ENCODE assay signal across 30 cellular contexts in the genomic region with DNA sequence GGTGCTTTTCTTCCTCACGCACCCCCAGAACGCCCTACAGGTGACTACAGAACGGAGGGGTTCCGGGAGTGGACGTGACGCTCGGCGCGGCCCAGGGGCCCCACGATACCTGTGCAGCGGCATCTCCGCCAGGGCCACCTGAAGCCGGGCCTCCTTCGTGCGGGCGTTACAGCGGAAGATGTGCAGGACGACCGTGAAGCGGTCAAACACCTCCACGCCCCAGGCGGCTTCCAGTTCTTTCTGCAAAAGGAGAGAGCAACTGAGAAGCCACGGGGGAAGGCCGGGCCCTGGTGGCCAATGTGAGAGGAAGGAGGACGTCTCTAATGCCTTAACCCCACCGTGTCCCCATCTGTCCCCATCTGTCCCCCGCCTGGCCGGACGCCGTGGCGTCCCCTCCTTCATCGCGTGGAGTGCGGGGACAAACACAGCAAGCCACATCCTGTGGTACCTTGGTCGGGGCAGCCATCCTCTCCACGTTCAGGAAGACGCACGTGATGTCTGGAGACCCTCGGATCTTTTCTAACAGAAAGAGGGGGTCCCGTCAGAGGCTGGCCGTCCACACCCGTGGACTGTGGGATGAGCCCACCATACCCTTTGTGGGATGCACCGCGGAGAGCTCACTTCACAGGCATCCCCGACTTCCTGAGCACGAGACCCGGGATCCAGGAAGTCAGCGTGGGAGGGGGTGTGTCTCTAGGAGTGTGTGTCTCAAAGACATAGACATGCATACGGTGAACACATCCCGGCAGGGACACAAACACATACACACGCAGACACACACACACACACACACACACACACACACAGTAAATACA. TPM values are rescaled to one million over a fixed set of nuclear protein-coding genes. Genes with fewer than 3 reads are reported as not detected.
DNase-seq lines count a peak whose midpoint lies in the region; ATAC-seq and TF ChIP-seq lines count a peak whose summit lies in the region.
"Had no signal": no experiment of that assay in that cellular context is flagged by ENCODE, and none has a peak within 500 bp of the region (broad histone marks: within the 10 kb centered on the region; RNA-seq: fewer than 3 reads in every experiment).

No MANE protein-coding gene starts in this region.

- H3K4me3 ChIP-seq in left ventricle myocardium inferior (no peak overlapping the region), lower lobe of right lung (no peak overlapping the region), tibial artery (no peak overlapping the region)
- H3K4me3 ChIP-seq: A549, breast epithelium, vagina had no signal

- intact Hi-C loops in Right ventricle myocardium inferior (cut with DNase I) = loop anchor here (5.0 kb wide), 2 partner anchors 72 to 97 kb away; partner anchors contain the start of gene PPP2R3B
- intact Hi-C loops in left ventricle myocardium inferior (cut with micrococcal nuclease) = no loop called here
- intact Hi-C loops in lower lobe of right lung (cut with DNase I) = no loop called here
- intact Hi-C loops in tibial artery (cut with DNase I; ENCODE audit: low total_unique reads) = loop anchor here (5.0 to 10.0 kb wide), 3 partner anchors 72 to 1137 kb away; partner anchors contain the start of genes ASMTL, PPP2R3B and SLC25A6
- intact Hi-C loops in activated CD8-positive, alpha-beta T cell treated with anti-CD3 and anti-CD28 coated beads for 36 hours (cut with micrococcal nuclease) = no loop called here

- H3K27me3 ChIP-seq in left ventricle myocardium inferior (ENCODE audit: low read depth) (no peaks in the 10 kb centered on the region), lower lobe of right lung (ENCODE audit: low read depth) (no peaks in the 10 kb centered on the region), tibial artery (peaks cover 0 to 2% of the 10 kb centered on the region in 2 donors)
- H3K27me3 ChIP-seq: breast epithelium, vagina had no signal

- ATAC-seq in Right ventricle myocardium inferior (no peak), lower lobe of right lung (no peak)
- ATAC-seq in activated CD8-positive, alpha-beta T cell treated with anti-CD3 and anti-CD28 coated beads for 36 hours = no peak
- ATAC-seq: A549; activated naive CD4-positive, alpha-beta T cell treated with anti-CD3 and anti-CD28 coated beads, Interleukin-2, amount 50 U/mL, for 72 hours; activated T-helper 17 cell treated with anti-CD3 and anti-CD28 coated beads, Interleukin-2, amount 50 U/mL, for 72 hours; natural killer cell treated with Interleukin-12 subunit alpha and Interleukin-12 subunit beta and Interleukin-15 and Interleukin-18, amount 100 ng/mL, for 72 hours; PC-3 had no signal

- CTCF ChIA-PET in activated CD8-positive, alpha-beta T cell treated with anti-CD3 and anti-CD28 coated beads for 36 hours (lab: Charles Lee) = no interaction called here

- no peak overlapping the region for H3K4me3 Mint-ChIP-seq in activated CD8-positive, alpha-beta T cell treated with anti-CD3 and anti-CD28 coated beads for 36 hours
- H3K4me3 Mint-ChIP-seq: activated CD4-positive, alpha-beta memory T cell treated with anti-CD3 and anti-CD28 coated beads for 36 hours; activated T-helper 17 cell treated with anti-CD3 and anti-CD28 coated beads, Interleukin-2, amount 50 U/mL, for 72 hours; CD4-positive, alpha-beta T cell; H9; natural killer cell treated with Interleukin-12 subunit alpha and Interleukin-12 subunit beta and Interleukin-15 and Interleukin-18, amount 100 ng/mL, for 72 hours; stimulated activated naive CD8-positive, alpha-beta T cell treated with anti-CD3 and anti-CD28 coated beads, Interleukin-15, Interleukin-2, amounts not matched to agents 100 ng/mL and 50 ng/mL, for 24 hours had no signal

- H3K4me1 ChIP-seq in left ventricle myocardium inferior = peaks cover 16% of the 10 kb centered on the region
- peaks cover 4% of the 10 kb centered on the region for H3K4me1 ChIP-seq in lower lobe of right lung
- H3K4me1 ChIP-seq in tibial artery = peaks cover 0 to 17% (median 6%) of the 10 kb centered on the region in 4 donors

- peak; percentile 59 for DNase-seq in Right ventricle myocardium inferior (ENCODE audit: missing footprints)
- DNase-seq in left ventricle myocardium inferior = no peak
- peak; percentile 44 for DNase-seq in dermis blood vessel endothelial cell
- peak; percentile 48 for DNase-seq in lower lobe of right lung
- DNase-seq in tibial artery = peak; percentile 17 to 60
- DNase-seq in activated gamma-delta T cell treated with Interleukin-2 at 50 U/mL for 16 hours = no peak
- DNase-seq in activated CD8-positive, alpha-beta T cell treated with anti-CD3 and anti-CD28 coated beads for 36 hours = no peak
- DNase-seq in DMS53 treated with DMSO at 0.1 percent for 48 hours (lab: John Stamatoyannopoulos, UW; ENCODE audit: unreplicated experiment) = no peak
- DNase-seq: activated CD4-positive, alpha-beta memory T cell treated with anti-CD3 and anti-CD28 coated beads for 36 hours; AML-193; amygdala; CD4-positive, alpha-beta T cell; effector CD4-positive, alpha-beta T cell; H9; Karpas-422; NCI-H1417; NCI-H2029 treated with DMSO at 0.1 percent for 48 hours; NCI-H524 treated with DMSO at 0.1 percent for 48 hours; PC-3; SHP77; stimulated activated CD8-positive, alpha-beta memory T cell treated with anti-CD3 and anti-CD28 coated beads, Interleukin-4, amount 100 ng/mL, for 48 hours; T-helper 2 cell had no signal

- H3K36me3 ChIP-seq in left ventricle myocardium inferior (peaks cover 58% of the 10 kb centered on the region), lower lobe of right lung (peaks cover 56% of the 10 kb centered on the region), tibial artery (peaks cover 39 to 63% (median 57%) of the 10 kb centered on the region in 3 donors)

- POLR2A ChIA-PET in activated CD8-positive, alpha-beta T cell treated with anti-CD3 and anti-CD28 coated beads for 36 hours (lab: Charles Lee) = no interaction called here

- H3K36me3 Mint-ChIP-seq in activated CD8-positive, alpha-beta T cell treated with anti-CD3 and anti-CD28 coated beads for 36 hours (ENCODE audit: low read depth) = peaks cover 28% of the 10 kb centered on the region

- no peaks in the 10 kb centered on the region for H3K9me3 Mint-ChIP-seq in activated CD8-positive, alpha-beta T cell treated with anti-CD3 and anti-CD28 coated beads for 36 hours
- H3K9me3 Mint-ChIP-seq: activated CD4-positive, alpha-beta memory T cell treated with anti-CD3 and anti-CD28 coated beads for 36 hours; activated naive CD4-positive, alpha-beta T cell treated with anti-CD3 and anti-CD28 coated beads, Interleukin-2, amount 50 U/mL, for 72 hours; activated T-helper 17 cell treated with anti-CD3 and anti-CD28 coated beads, Interleukin-2, amount 50 U/mL, for 72 hours; CD4-positive, alpha-beta T cell; H9; natural killer cell treated with Interleukin-12 subunit alpha and Interleukin-12 subunit beta and Interleukin-15 and Interleukin-18, amount 100 ng/mL, for 72 hours; stimulated activated naive CD8-positive, alpha-beta T cell treated with anti-CD3 and anti-CD28 coated beads, Interleukin-15, Interleukin-2, amounts not matched to agents 100 ng/mL and 50 ng/mL, for 24 hours had no signal

- H3K27ac Mint-ChIP-seq in activated CD8-positive, alpha-beta T cell treated with anti-CD3 and anti-CD28 coated beads for 36 hours = no peak overlapping the region
- H3K27ac Mint-ChIP-seq: activated CD4-positive, alpha-beta memory T cell treated with anti-CD3 and anti-CD28 coated beads for 36 hours; activated naive CD4-positive, alpha-beta T cell treated with anti-CD3 and anti-CD28 coated beads, Interleukin-2, amount 50 U/mL, for 72 hours; activated T-helper 17 cell treated with anti-CD3 and anti-CD28 coated beads, Interleukin-2, amount 50 U/mL, for 72 hours; CD4-positive, alpha-beta T cell; H9; natural killer cell treated with Interleukin-12 subunit alpha and Interleukin-12 subunit beta and Interleukin-15 and Interleukin-18, amount 100 ng/mL, for 72 hours; stimulated activated naive CD8-positive, alpha-beta T cell treated with anti-CD3 and anti-CD28 coated beads, Interleukin-15, Interleukin-2, amounts not matched to agents 100 ng/mL and 50 ng/mL, for 24 hours had no signal

- H3K9me3 ChIP-seq in left ventricle myocardium inferior (replicated peaks) = no peaks in the 10 kb centered on the region
- H3K9me3 ChIP-seq in lower lobe of right lung = no peaks in the 10 kb centered on the region
- no peaks in the 10 kb centered on the region for H3K9me3 ChIP-seq in tibial artery
- H3K9me3 ChIP-seq: A549, breast epithelium, vagina had no signal

- H3K27ac ChIP-seq in left ventricle myocardium inferior (replicated peaks) = no peak overlapping the region
- no peak overlapping the region for H3K27ac ChIP-seq in lower lobe of right lung
- H3K27ac ChIP-seq in tibial artery = no peak overlapping the region
- H3K27ac ChIP-seq: A549, breast epithelium, epithelial cell of prostate, vagina had no signal

- peaks cover 8% of the 10 kb centered on the region for H3K4me1 Mint-ChIP-seq in activated CD8-positive, alpha-beta T cell treated with anti-CD3 and anti-CD28 coated beads for 36 hours (ENCODE audit: low read depth)

- TF ChIP-seq CTCF in left ventricle myocardium inferior (IDR thresholded peaks at IDR 0.05; ENCODE audit: borderline replicate concordance) = no peak
- no peak for TF ChIP-seq CTCF in lower lobe of right lung (IDR thresholded peaks at IDR 0.05)
- no peak for TF ChIP-seq CTCF in tibial artery (IDR thresholded peaks at IDR 0.05)
- no peak for TF ChIP-seq CTCF in activated CD8-positive, alpha-beta T cell treated with anti-CD3 and anti-CD28 coated beads for 36 hours (IDR thresholded peaks at IDR 0.05)

- H3K27me3 Mint-ChIP-seq in activated CD8-positive, alpha-beta T cell treated with anti-CD3 and anti-CD28 coated beads for 36 hours = no peaks in the 10 kb centered on the region
- H3K27me3 Mint-ChIP-seq: activated CD4-positive, alpha-beta memory T cell treated with anti-CD3 and anti-CD28 coated beads for 36 hours; activated T-helper 17 cell treated with anti-CD3 and anti-CD28 coated beads, Interleukin-2, amount 50 U/mL, for 72 hours; CD4-positive, alpha-beta T cell; natural killer cell treated with Interleukin-12 subunit alpha and Interleukin-12 subunit beta and Interleukin-15 and Interleukin-18, amount 100 ng/mL, for 72 hours; stimulated activated naive CD8-positive, alpha-beta T cell treated with anti-CD3 and anti-CD28 coated beads, Interleukin-15, Interleukin-2, amounts not matched to agents 100 ng/mL and 50 ng/mL, for 24 hours had no signal

RNA-seq across cellular contexts. Expression of gene GTPBP6, which starts 3.6 kb away (rescaled TPM):
- total RNA-seq in Right ventricle myocardium inferior = 51.4 TPM
- total RNA-seq in left ventricle myocardium inferior = 51.1 TPM
- total RNA-seq in dermis blood vessel endothelial cell = 31.7 and 49.9 TPM in 2 replicates
- total RNA-seq in lower lobe of right lung = 47.1 TPM
- total RNA-seq in activated CD8-positive, alpha-beta T cell treated with anti-CD3 and anti-CD28 coated beads for 36 hours = 10 to 100 TPM; 68.0 to 68.3 TPM

RNA-seq across cellular contexts. Expression of gene PLCXD1, which starts 33.8 kb away (rescaled TPM):
- total RNA-seq in Right ventricle myocardium inferior = 6.1 TPM
- 4.0 TPM for total RNA-seq in left ventricle myocardium inferior
- 5.1 and 15.0 TPM in 2 replicates for total RNA-seq in dermis blood vessel endothelial cell
- 23.7 TPM for total RNA-seq in lower lobe of right lung
- 10 to 100 TPM; 63.9 to 65.7 TPM for total RNA-seq in activated CD8-positive, alpha-beta T cell treated with anti-CD3 and anti-CD28 coated beads for 36 hours

Comparison
In these comparisons a context has a peak if more than half of its experiments do, and no peak if none do; other contexts are left out.
1. DNase-seq: peak in Right ventricle myocardium inferior (single experiment), dermis blood vessel endothelial cell (single experiment), lower lobe of right lung (single experiment) and tibial artery (2 of 2); none in left ventricle myocardium inferior (single experiment), activated gamma-delta T cell treated with Interleukin-2 at 50 U/mL for 16 hours (single experiment), activated CD8-positive, alpha-beta T cell treated with anti-CD3 and anti-CD28 coated beads for 36 hours (single experiment) and DMS53 treated with DMSO at 0.1 percent for 48 hours (single experiment).
2. intact Hi-C loops: an anchor here in Right ventricle myocardium inferior (5.0 kb wide) and tibial artery (5.0 to 10.0 kb wide); none called in left ventricle myocardium inferior, lower lobe of right lung and activated CD8-positive, alpha-beta T cell treated with anti-CD3 and anti-CD28 coated beads for 36 hours.